In the genomic region with DNA sequence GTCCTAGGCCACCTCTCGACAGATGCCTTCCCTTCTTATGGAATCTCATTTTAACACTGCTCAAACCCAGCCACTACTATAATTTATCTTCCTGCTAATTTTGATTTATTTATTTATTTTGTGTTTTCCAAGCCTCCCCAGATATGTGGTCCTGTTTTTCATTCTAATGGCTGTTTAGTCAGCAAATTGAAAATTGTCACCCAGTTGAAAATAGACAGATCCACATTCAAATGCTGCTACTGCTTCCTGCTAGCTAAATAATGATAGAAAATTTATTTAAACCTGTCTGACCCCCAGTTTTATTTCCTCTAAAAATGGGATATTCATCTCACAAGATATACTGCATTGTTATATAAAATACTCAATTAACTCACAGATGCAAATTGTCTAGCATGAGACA, we compare ENCODE assay signal across 14 cellular contexts.
DNase-seq lines count a peak whose midpoint lies in the region; ATAC-seq, FAIRE-seq and TF ChIP-seq lines count a peak whose summit lies in the region.
"Had no signal": no experiment of that assay in that cellular context is flagged by ENCODE, and none has a peak within 500 bp of the region (broad histone marks: within the 10 kb centered on the region; RNA-seq: fewer than 3 reads in every experiment).

No MANE protein-coding gene starts in this region.

- DNase-seq in A549 (ENCODE audit: low read depth in 1 of 2, low spot score in 1 of 2) (no peak), PC-9 (no peak), caudate nucleus (lab: John Stamatoyannopoulos, UW) (no peak), activated gamma-delta T cell (lab: John Stamatoyannopoulos, UW) (no peak), GM19240 (ENCODE audit: insufficient read length, low spot score) (no peak), amniotic stem cell (lab: John Stamatoyannopoulos, UW) (no peak)
- DNase-seq in central memory CD4-positive, alpha-beta T cell = no peak
- DNase-seq: BE2C, Kasumi-1, MG63, NCI-H1417 treated with DMSO at 0.1 percent for 48 hours, Peyer's patch had no signal

- POLR2A ChIA-PET in A549 (lab: Yijun Ruan, JAX) = no interaction called here
- POLR2A ChIA-PET in PC-9 (lab: Charles Lee; ENCODE audit: unreplicated experiment) = no interaction called here

- H3K36me3 ChIP-seq in PC-9 (ENCODE audit: low read depth) (no peaks in the 10 kb centered on the region), neural cell (ENCODE audit: insufficient read depth, low read length) (no peaks in the 10 kb centered on the region)
- H3K36me3 ChIP-seq: BE2C, MG63, Peyer's patch had no signal

- H3K4me1 ChIP-seq in A549 (no peaks in the 10 kb centered on the region), PC-9 (replicated peaks; ENCODE audit: insufficient read depth) (no peaks in the 10 kb centered on the region)
- H3K4me1 ChIP-seq: BE2C, Peyer's patch had no signal

- TF ChIP-seq RAD21 in A549 (conservative IDR thresholded peaks at IDR 0.05 in 1 of 2, IDR thresholded peaks at IDR 0.05 in 1 of 2) (no peak), neural cell (conservative IDR thresholded peaks at IDR 0.05) (no peak)

- FAIRE-seq in A549 (lab: Jason Lieb, UNC) = no peak
- FAIRE-seq: H54 had no signal

- TF ChIP-seq CTCF in A549 (IDR thresholded peaks at IDR 0.05) (no peak), PC-9 (conservative IDR thresholded peaks at IDR 0.05) (no peak), neural cell (IDR thresholded peaks at IDR 0.05; ENCODE audit: poor library complexity, severe bottlenecking) (no peak)

- no peak for TF ChIP-seq POLR2A in A549 (IDR thresholded peaks at IDR 0.05; ENCODE audit: low read length)

- intact Hi-C loops in PC-9 (cut with micrococcal nuclease; ENCODE audit: unreplicated experiment) = no loop called here

- peak overlapping the region; percentile 25 for H3K9ac ChIP-seq in neural cell (ENCODE audit: low read length)

- no TSS peak for BruUV-seq in PC-9 (replicated peaks; lab: Mats Ljungman, UMichigan)

- no peaks in the 10 kb centered on the region for H3K79me2 ChIP-seq in PC-9 (ENCODE audit: low read depth)
- peaks cover under 1% of the 10 kb centered on the region for H3K79me2 ChIP-seq in neural cell (replicated peaks; ENCODE audit: insufficient read depth, low read length)

- 23% methylated on average over 1 of the region's 1 CpG for WGBS in A549 (ENCODE audit: missing lambda C conversion rate)

- H3K9me3 ChIP-seq in A549 (peaks cover 2% of the 10 kb centered on the region; the same call in 1 of the 3 replicates), PC-9 (ENCODE audit: insufficient read depth, low read depth) (no peaks in the 10 kb centered on the region), neural cell (ENCODE audit: low read length) (no peaks in the 10 kb centered on the region)
- H3K9me3 ChIP-seq: BE2C, MG63, Peyer's patch had no signal

- TF ChIP-seq EP300 in A549 (IDR thresholded peaks at IDR 0.05) = no peak
- no peak for TF ChIP-seq EP300 in neural cell (conservative IDR thresholded peaks at IDR 0.05; ENCODE audit: poor library complexity, severe bottlenecking)

- no peak overlapping the region for H3K27ac ChIP-seq in A549
- no peak overlapping the region for H3K27ac ChIP-seq in PC-9
- peak overlapping the region; percentile 86 for H3K27ac ChIP-seq in caudate nucleus (ENCODE audit: low read depth, low read length)
- peak overlapping the region; percentile 74 for H3K27ac ChIP-seq in neural cell (ENCODE audit: low read length)
- H3K27ac ChIP-seq: Peyer's patch had no signal

- H3F3A ChIP-seq in PC-9 (ENCODE audit: insufficient read depth, low read depth) (no peaks in the 10 kb centered on the region), neural cell (ENCODE audit: insufficient read depth, low read length, poor library complexity, severe bottlenecking) (no peaks in the 10 kb centered on the region)

- H3K4me3 ChIP-seq in A549 (no peak overlapping the region), PC-9 (peak overlapping the region; percentile 26; the same call in 1 of the 2 replicates), neural cell (ENCODE audit: low read length) (no peak overlapping the region)

- CTCF ChIA-PET in A549 (lab: Yijun Ruan, JAX) (interaction anchor here (1.3 kb wide), 1 partner anchor 11 kb away, joined by 6 read pairs; no protein-coding TSS in a partner anchor), PC-9 (lab: Charles Lee) (interaction anchor here (0.6 kb wide), 1 partner anchor 657 kb away, joined by 3 read pairs; no protein-coding TSS in a partner anchor)

- H3K27me3 ChIP-seq in PC-9 (ENCODE audit: insufficient read depth, low read depth) (peaks cover 19% of the 10 kb centered on the region), neural cell (ENCODE audit: insufficient read depth, low read depth, low read length) (no peaks in the 10 kb centered on the region)
- H3K27me3 ChIP-seq: BE2C, MG63, Peyer's patch had no signal

- no peaks in the 10 kb centered on the region; the same call in 1 of the 2 replicates for H3K9me2 ChIP-seq in PC-9 (ENCODE audit: insufficient read depth)
- H3K9me2 ChIP-seq in neural cell (ENCODE audit: insufficient read depth, low read length) = no peaks in the 10 kb centered on the region

- no peak for ATAC-seq in A549

- H2AFZ ChIP-seq in PC-9 = no peak overlapping the region
- H2AFZ ChIP-seq in neural cell (ENCODE audit: low read depth, low read length) = no peak overlapping the region

- H4K20me1 ChIP-seq in PC-9 (ENCODE audit: insufficient read depth) (no peaks in the 10 kb centered on the region), neural cell (ENCODE audit: insufficient read depth) (no peaks in the 10 kb centered on the region)

- H3K4me2 ChIP-seq in A549 (peak overlapping the region; percentile 69; the same call in 2 of the 3 replicates), PC-9 (peak overlapping the region; percentile 53), neural cell (ENCODE audit: low read length) (no peak overlapping the region)

TF ChIP-seq in A549, 52 proteins besides CTCF, POLR2A, EP300 and RAD21 (continues in another document):
- TF ChIP-seq NR3C1 (IDR thresholded peaks at IDR 0.05) = no peak
- TF ChIP-seq ATOH8 (CRISPR knock-in tag; IDR thresholded peaks at IDR 0.05; ENCODE audit: low read depth) = no peak
- TF ChIP-seq CEBPB (IDR thresholded peaks at IDR 0.05) = no peak
- no peak for TF ChIP-seq KDM1A (IDR thresholded peaks at IDR 0.05; ENCODE audit: low read depth)

TF ChIP-seq in neural cell, 6 proteins besides CTCF, POLR2A, EP300 and RAD21:
- TF ChIP-seq POLR2AphosphoS5 (IDR thresholded peaks at IDR 0.05) = no peak
- TF ChIP-seq SMC3 (conservative IDR thresholded peaks at IDR 0.05; ENCODE audit: poor library complexity) = no peak
- TF ChIP-seq EZH2 (IDR thresholded peaks at IDR 0.05; ENCODE audit: borderline replicate concordance, insufficient read depth, low read length, poor library complexity, severe bottlenecking) = no peak
- TF ChIP-seq MXI1 (conservative IDR thresholded peaks at IDR 0.05; ENCODE audit: poor library complexity, severe bottlenecking) = no peak
- TF ChIP-seq TAF1 (IDR thresholded peaks at IDR 0.05; ENCODE audit: low read depth) = no peak
- TF ChIP-seq, protein P1, sequence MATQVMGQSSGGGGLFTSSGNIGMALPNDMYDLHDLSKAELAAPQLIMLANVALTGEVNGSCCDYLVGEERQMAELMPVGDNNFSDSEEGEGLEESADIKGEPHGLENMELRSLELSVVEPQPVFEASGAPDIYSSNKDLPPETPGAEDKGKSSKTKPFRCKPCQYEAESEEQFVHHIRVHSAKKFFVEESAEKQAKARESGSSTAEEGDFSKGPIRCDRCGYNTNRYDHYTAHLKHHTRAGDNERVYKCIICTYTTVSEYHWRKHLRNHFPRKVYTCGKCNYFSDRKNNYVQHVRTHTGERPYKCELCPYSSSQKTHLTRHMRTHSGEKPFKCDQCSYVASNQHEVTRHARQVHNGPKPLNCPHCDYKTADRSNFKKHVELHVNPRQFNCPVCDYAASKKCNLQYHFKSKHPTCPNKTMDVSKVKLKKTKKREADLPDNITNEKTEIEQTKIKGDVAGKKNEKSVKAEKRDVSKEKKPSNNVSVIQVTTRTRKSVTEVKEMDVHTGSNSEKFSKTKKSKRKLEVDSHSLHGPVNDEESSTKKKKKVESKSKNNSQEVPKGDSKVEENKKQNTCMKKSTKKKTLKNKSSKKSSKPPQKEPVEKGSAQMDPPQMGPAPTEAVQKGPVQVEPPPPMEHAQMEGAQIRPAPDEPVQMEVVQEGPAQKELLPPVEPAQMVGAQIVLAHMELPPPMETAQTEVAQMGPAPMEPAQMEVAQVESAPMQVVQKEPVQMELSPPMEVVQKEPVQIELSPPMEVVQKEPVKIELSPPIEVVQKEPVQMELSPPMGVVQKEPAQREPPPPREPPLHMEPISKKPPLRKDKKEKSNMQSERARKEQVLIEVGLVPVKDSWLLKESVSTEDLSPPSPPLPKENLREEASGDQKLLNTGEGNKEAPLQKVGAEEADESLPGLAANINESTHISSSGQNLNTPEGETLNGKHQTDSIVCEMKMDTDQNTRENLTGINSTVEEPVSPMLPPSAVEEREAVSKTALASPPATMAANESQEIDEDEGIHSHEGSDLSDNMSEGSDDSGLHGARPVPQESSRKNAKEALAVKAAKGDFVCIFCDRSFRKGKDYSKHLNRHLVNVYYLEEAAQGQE (IDR thresholded peaks at IDR 0.05; ENCODE audit: borderline replicate concordance) = no peak
TF ChIP-seq in neural cell: peak in this region for 0.

Comparison
In these comparisons a context has a peak if more than half of its experiments do, and no peak if none do; other contexts are left out.
1. H3K27ac ChIP-seq: peak in caudate nucleus (single experiment) and neural cell (single experiment); none in A549 (0 of 2) and PC-9 (single experiment).